Comparison of ENCODE assay signal across 18 cellular contexts in the genomic region with DNA sequence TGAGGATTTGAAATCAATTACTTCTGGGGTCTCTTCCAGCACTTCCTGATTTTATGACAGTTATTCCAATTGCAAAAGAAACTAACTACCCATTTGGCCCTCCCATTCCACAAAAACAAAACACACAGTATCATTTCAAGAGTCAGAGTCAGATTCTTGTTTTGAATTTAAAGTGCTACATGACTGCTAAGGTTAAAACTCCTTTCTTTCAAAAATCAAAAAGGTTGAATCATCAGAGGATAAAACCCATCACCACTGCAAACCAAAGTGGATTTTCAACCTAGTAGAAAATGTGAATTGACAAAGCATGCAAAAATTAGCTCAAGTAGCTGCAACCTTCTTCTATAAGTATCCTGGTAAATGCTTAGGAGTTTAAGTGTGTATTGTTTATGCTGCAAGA.
"Had no signal": no experiment of that assay in that cellular context is flagged by ENCODE, and none has a peak within 500 bp of the region (broad histone marks: within the 10 kb centered on the region; RNA-seq: fewer than 3 reads in every experiment).

No MANE protein-coding gene starts in this region.

- H3K4me3 Mint-ChIP-seq: activated CD4-positive, alpha-beta T cell treated with anti-CD3 and anti-CD28 coated beads, Interleukin-2, amount 10 ng/mL, durations not matched to agents 7 days and 5 days; activated naive CD4-positive, alpha-beta T cell treated with anti-CD3 and anti-CD28 coated beads, Interleukin-2, amount 50 U/mL, for 24 hours; brain; memory B cell; naive thymus-derived CD4-positive, alpha-beta T cell had no signal

- ATAC-seq: left lobe of liver; naive thymus-derived CD4-positive, alpha-beta T cell; right cardiac atrium had no signal

- DNase-seq: activated CD4-positive, alpha-beta T cell treated with anti-CD3 and anti-CD28 coated beads, Interleukin-2, amount 10 ng/mL, durations not matched to agents 7 days and 5 days; activated effector memory CD4-positive, alpha-beta T cell treated with Interleukin-2 at 50 U/mL for 16 hours; cerebellar nuclear complex; colonic mucosa; effector CD8-positive, alpha-beta T cell; kidney glomerular epithelial cell; midbrain; naive thymus-derived CD4-positive, alpha-beta T cell; posterior cingulate gyrus; right cardiac atrium; stimulated activated CD4-positive, alpha-beta T cell treated with anti-CD3 and anti-CD28 coated beads, Interleukin-15, amount 100 ng/mL, for 24 hours; stimulated activated CD4-positive, alpha-beta T cell treated with anti-CD3 and anti-CD28 coated beads, Interleukin-2, amount 100 ng/mL, for 24 hours; stimulated activated naive CD4-positive, alpha-beta T cell treated with Interleukin-2 at 50 U/mL for 16 hours; upper lobe of left lung had no signal

- H3K27me3 Mint-ChIP-seq: activated CD4-positive, alpha-beta T cell treated with anti-CD3 and anti-CD28 coated beads, Interleukin-2, amount 10 ng/mL, durations not matched to agents 7 days and 5 days; activated naive CD4-positive, alpha-beta T cell treated with anti-CD3 and anti-CD28 coated beads, Interleukin-2, amount 50 U/mL, for 24 hours; brain; memory B cell; naive thymus-derived CD4-positive, alpha-beta T cell had no signal

- H3K9me3 Mint-ChIP-seq: activated CD4-positive, alpha-beta T cell treated with anti-CD3 and anti-CD28 coated beads, Interleukin-2, amount 10 ng/mL, durations not matched to agents 7 days and 5 days; activated naive CD4-positive, alpha-beta T cell treated with anti-CD3 and anti-CD28 coated beads, Interleukin-2, amount 50 U/mL, for 24 hours; memory B cell; naive thymus-derived CD4-positive, alpha-beta T cell had no signal

- H3K27ac Mint-ChIP-seq: activated CD4-positive, alpha-beta T cell treated with anti-CD3 and anti-CD28 coated beads, Interleukin-2, amount 10 ng/mL, durations not matched to agents 7 days and 5 days; activated naive CD4-positive, alpha-beta T cell treated with anti-CD3 and anti-CD28 coated beads, Interleukin-2, amount 50 U/mL, for 24 hours; memory B cell; naive thymus-derived CD4-positive, alpha-beta T cell had no signal
